ENCODE assay signal across 27 cellular contexts in the genomic region with DNA sequence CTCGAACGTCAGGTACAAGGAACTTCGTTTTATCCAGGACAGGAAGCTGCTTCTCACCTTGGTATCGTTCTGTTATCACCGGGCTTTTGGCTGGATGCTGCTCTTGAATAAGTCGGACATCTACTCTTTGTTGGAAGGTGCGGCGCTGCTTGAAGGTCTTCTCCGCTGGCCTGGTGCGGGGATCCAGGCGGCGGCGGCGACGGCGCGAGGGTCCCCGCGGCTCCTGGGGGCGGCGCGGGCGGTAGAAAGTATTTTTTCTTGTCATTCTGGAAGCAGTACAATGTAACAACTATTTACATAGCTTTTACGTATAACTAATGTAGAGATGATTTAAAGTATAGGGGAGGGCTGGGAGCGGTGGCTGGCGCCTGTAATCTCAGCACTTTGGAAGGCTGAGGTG.
"Had no signal": no experiment of that assay in that cellular context is flagged by ENCODE, and none has a peak within 500 bp of the region (broad histone marks: within the 10 kb centered on the region; RNA-seq: fewer than 3 reads in every experiment).

No MANE protein-coding gene starts in this region.

- H3K27ac ChIP-seq: stomach, suprapubic skin, testis, thoracic aorta, thyroid gland, tibial artery, tibial nerve, transverse colon, upper lobe of left lung, upper lobe of right lung, uterus, vagina had no signal

- H3K36me3 ChIP-seq: stomach, suprapubic skin, thoracic aorta, thyroid gland, tibial artery, tibial nerve, transverse colon, upper lobe of left lung, upper lobe of right lung, uterus, vagina had no signal

- H3K9me3 Mint-ChIP-seq: stimulated activated effector memory CD8-positive, alpha-beta T cell treated with anti-CD3 and anti-CD28 coated beads, Interleukin-12 subunit alpha, Interleukin-12 subunit beta, amount 100 ng/mL, for 72 hours; stimulated activated memory B cell treated with anti-CD40 and anti-IgM and Interleukin-4, amounts not matched to agents 10 μg/mL and 1 μg/mL and 100 μg/mL, for 72 hours; stimulated activated naive B cell treated with anti-CD40 and anti-IgM and Interleukin-4, amounts not matched to agents 10 μg/mL and 1 μg/mL and 100 μg/mL, for 72 hours; stimulated activated naive CD8-positive, alpha-beta T cell treated with anti-CD3 and anti-CD28 coated beads, Interleukin-15, amount 100 ng/mL, for 72 hours; stimulated activated naive CD8-positive, alpha-beta T cell treated with anti-CD3 and anti-CD28 coated beads, Interleukin-15, Interleukin-2, amounts not matched to agents 100 ng/mL and 50 ng/mL, for 24 hours; type B pancreatic cell had no signal

- H3K4me1 ChIP-seq: testis had no signal

- H3K4me3 ChIP-seq: stomach, suprapubic skin, testis, thoracic aorta, thyroid gland, tibial artery, tibial nerve, transverse colon, upper lobe of left lung, upper lobe of right lung, uterus, vagina had no signal

- DNase-seq: stimulated activated CD4-positive, alpha-beta T cell treated with anti-CD3 and anti-CD28 coated beads, Interleukin-2, amount 100 ng/mL, for 48 hours; stimulated activated CD4-positive, alpha-beta T cell treated with anti-CD3 and anti-CD28 coated beads, Interleukin-4, amount 100 ng/mL, for 1 hour; stimulated activated CD4-positive, alpha-beta T cell treated with anti-CD3 and anti-CD28 coated beads, Interleukin-4, amount 100 ng/mL, for 24 hours; stimulated activated CD4-positive, alpha-beta T cell treated with anti-CD3 and anti-CD28 coated beads, Interleukin-4, amount 100 ng/mL, for 4 hours; stimulated activated CD8-positive, alpha-beta memory T cell treated with anti-CD3 and anti-CD28 coated beads, Interleukin-4, amount 100 ng/mL, for 48 hours; stimulated activated naive B cell treated with anti-CD40 and anti-IgM and Interleukin-4, amounts not matched to agents 10 μg/mL and 1 μg/mL and 100 μg/mL, for 72 hours; stimulated activated naive CD4-positive, alpha-beta T cell; stimulated activated naive CD4-positive, alpha-beta T cell treated with Interleukin-2 at 50 U/mL for 16 hours; stimulated activated naive CD8-positive, alpha-beta T cell treated with anti-CD3 and anti-CD28 coated beads, Interleukin-15, amount 100 ng/mL, for 72 hours; stimulated activated naive CD8-positive, alpha-beta T cell treated with anti-CD3 and anti-CD28 coated beads, Interleukin-15, Interleukin-2, amounts not matched to agents 100 U/mL and 50 U/mL, for 24 hours; stomach; substantia nigra; testis; thyroid gland; tibial artery; transverse colon; upper lobe of right lung; uterus had no signal

- H3K27me3 Mint-ChIP-seq: stimulated activated memory B cell treated with anti-CD40 and anti-IgM and Interleukin-4, amounts not matched to agents 10 μg/mL and 1 μg/mL and 100 μg/mL, for 72 hours; stimulated activated naive CD8-positive, alpha-beta T cell treated with anti-CD3 and anti-CD28 coated beads, Interleukin-15, amount 100 ng/mL, for 72 hours had no signal

- ATAC-seq: stimulated activated effector memory CD8-positive, alpha-beta T cell treated with anti-CD3 and anti-CD28 coated beads, Interleukin-12 subunit alpha, Interleukin-12 subunit beta, amount 100 ng/mL, for 72 hours; stimulated activated memory B cell treated with anti-CD40 and anti-IgM and Interleukin-4, amounts not matched to agents 10 μg/mL and 1 μg/mL and 100 μg/mL, for 72 hours; stimulated activated naive B cell treated with anti-CD40 and anti-IgM and Interleukin-4, amounts not matched to agents 10 μg/mL and 1 μg/mL and 100 μg/mL, for 72 hours; stimulated activated naive CD8-positive, alpha-beta T cell treated with anti-CD3 and anti-CD28 coated beads, Interleukin-15, amount 100 ng/mL, for 72 hours; upper lobe of right lung had no signal

- H3K9me3 ChIP-seq: stomach, suprapubic skin, testis, thoracic aorta, thyroid gland, tibial artery, tibial nerve, transverse colon, upper lobe of left lung, upper lobe of right lung, uterus, vagina had no signal

- H3K4me3 Mint-ChIP-seq: stimulated activated effector memory CD8-positive, alpha-beta T cell treated with anti-CD3 and anti-CD28 coated beads, Interleukin-12 subunit alpha, Interleukin-12 subunit beta, amount 100 ng/mL, for 72 hours; stimulated activated memory B cell treated with anti-CD40 and anti-IgM and Interleukin-4, amounts not matched to agents 10 μg/mL and 1 μg/mL and 100 μg/mL, for 72 hours; stimulated activated naive B cell treated with anti-CD40 and anti-IgM and Interleukin-4, amounts not matched to agents 10 μg/mL and 1 μg/mL and 100 μg/mL, for 72 hours; stimulated activated naive CD8-positive, alpha-beta T cell treated with anti-CD3 and anti-CD28 coated beads, Interleukin-15, amount 100 ng/mL, for 72 hours; stimulated activated naive CD8-positive, alpha-beta T cell treated with anti-CD3 and anti-CD28 coated beads, Interleukin-15, Interleukin-2, amounts not matched to agents 100 ng/mL and 50 ng/mL, for 24 hours; type B pancreatic cell had no signal

- H3K27me3 ChIP-seq: stomach, suprapubic skin, testis, thyroid gland, tibial artery, tibial nerve, transverse colon, upper lobe of left lung, upper lobe of right lung, uterus, vagina had no signal

- H3K36me3 Mint-ChIP-seq: stimulated activated effector memory CD8-positive, alpha-beta T cell treated with anti-CD3 and anti-CD28 coated beads, Interleukin-12 subunit alpha, Interleukin-12 subunit beta, amount 100 ng/mL, for 72 hours; stimulated activated memory B cell treated with anti-CD40 and anti-IgM and Interleukin-4, amounts not matched to agents 10 μg/mL and 1 μg/mL and 100 μg/mL, for 72 hours; stimulated activated naive B cell treated with anti-CD40 and anti-IgM and Interleukin-4, amounts not matched to agents 10 μg/mL and 1 μg/mL and 100 μg/mL, for 72 hours; type B pancreatic cell had no signal

- H3K27ac Mint-ChIP-seq: stimulated activated effector memory CD8-positive, alpha-beta T cell treated with anti-CD3 and anti-CD28 coated beads, Interleukin-12 subunit alpha, Interleukin-12 subunit beta, amount 100 ng/mL, for 72 hours; stimulated activated memory B cell treated with anti-CD40 and anti-IgM and Interleukin-4, amounts not matched to agents 10 μg/mL and 1 μg/mL and 100 μg/mL, for 72 hours; stimulated activated naive B cell treated with anti-CD40 and anti-IgM and Interleukin-4, amounts not matched to agents 10 μg/mL and 1 μg/mL and 100 μg/mL, for 72 hours; stimulated activated naive CD8-positive, alpha-beta T cell treated with anti-CD3 and anti-CD28 coated beads, Interleukin-15, amount 100 ng/mL, for 72 hours; stimulated activated naive CD8-positive, alpha-beta T cell treated with anti-CD3 and anti-CD28 coated beads, Interleukin-15, Interleukin-2, amounts not matched to agents 100 ng/mL and 50 ng/mL, for 24 hours; type B pancreatic cell had no signal
